In the genomic region with DNA sequence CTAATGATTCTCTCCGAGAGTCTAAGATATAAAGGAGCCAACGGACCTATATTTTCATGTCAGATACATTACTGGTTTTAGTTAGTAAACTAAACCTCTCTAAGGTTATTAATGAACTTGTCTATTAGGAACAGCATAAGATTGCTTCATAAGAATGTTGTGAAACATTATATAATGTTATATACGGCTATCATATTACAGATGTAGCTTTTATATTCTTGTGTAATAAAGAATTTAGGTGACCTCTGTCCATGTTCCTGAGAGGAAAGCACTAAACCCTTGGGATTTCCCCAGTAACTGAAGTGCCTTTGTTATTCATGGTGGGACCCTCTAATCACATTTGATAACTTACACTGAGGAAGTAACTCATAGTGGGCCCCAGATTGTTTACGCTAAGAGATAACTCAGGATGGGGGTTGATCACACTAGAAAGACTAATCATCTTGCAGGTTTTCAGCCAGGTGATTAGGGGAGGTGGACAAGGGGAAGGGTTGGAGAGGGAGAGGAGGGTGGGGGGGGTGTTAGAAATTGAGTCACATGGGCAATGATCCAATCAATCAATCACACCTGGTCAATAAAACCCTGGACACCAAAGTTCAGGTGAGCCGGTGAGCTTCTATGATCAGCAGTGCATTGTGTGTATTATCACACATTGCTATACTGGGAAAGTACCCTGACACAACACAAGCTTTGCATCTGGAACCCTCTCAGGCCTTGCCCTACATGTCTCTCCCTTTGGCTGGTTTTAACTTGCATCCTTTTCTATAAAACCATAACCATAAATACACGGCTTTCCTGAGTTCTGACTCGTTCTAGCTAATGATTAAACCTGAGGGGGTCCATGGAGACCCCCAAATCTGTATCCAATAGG, we compare ENCODE assay signal across 1 cellular context.
TF ChIP-seq lines count a peak whose summit lies in the region.

No MANE protein-coding gene starts in this region.

TF ChIP-seq in K562, 482 proteins besides CTCF, POLR2A, EP300 and RAD21:
- TF ChIP-seq ZNF586 (CRISPR knock-in tag; conservative IDR thresholded peaks at IDR 0.05) (no peak), CEBPG (CRISPR knock-in tag; IDR thresholded peaks at IDR 0.05) (no peak), CEBPG (tag; conservative IDR thresholded peaks at IDR 0.05 in 1 of 2, IDR thresholded peaks at IDR 0.05 in 1 of 2) (peak; percentile 13 to 18; a peak in 1 of 4 replicates), CEBPB (tag; IDR thresholded peaks at IDR 0.05) (peak; percentile 67)
TF ChIP-seq in K562: peak in this region for 2.
